Comparison of ENCODE assay signal across 11 cellular contexts in genomic region chr7:143714581-143715459, GRCh38. TPM values are rescaled to one million over a fixed set of nuclear protein-coding genes. Genes with fewer than 3 reads are reported as not detected.
DNase-seq lines count a peak whose midpoint lies in the region; ATAC-seq and TF ChIP-seq lines count a peak whose summit lies in the region.
"Not testable (repeated sequence)": the region's sequence is repeated elsewhere in the genome, so short reads cannot be mapped to it uniquely, and the experiment has no call there.
"Had no signal": no experiment of that assay in that cellular context is flagged by ENCODE, and none has a peak within 500 bp of the region (broad histone marks: within the 10 kb centered on the region; RNA-seq: fewer than 3 reads in every experiment).

No MANE protein-coding gene starts in this region.

- not testable (repeated sequence) for H3K9me3 Mint-ChIP-seq in T-cell; activated CD8-positive, alpha-beta memory T cell treated with anti-CD3 and anti-CD28 coated beads, Interleukin-2, amount 10 ng/mL, durations not matched to agents 7 days and 5 days (ENCODE audit: low read depth); activated naive CD8-positive, alpha-beta T cell treated with anti-CD3 and anti-CD28 coated beads, Interleukin-2, amount 50 U/mL, for 24 hours; natural killer cell

- H3K27ac Mint-ChIP-seq in T-cell; activated CD8-positive, alpha-beta memory T cell treated with anti-CD3 and anti-CD28 coated beads, Interleukin-2, amount 10 ng/mL, durations not matched to agents 7 days and 5 days; activated naive CD8-positive, alpha-beta T cell treated with anti-CD3 and anti-CD28 coated beads, Interleukin-2, amount 50 U/mL, for 24 hours; natural killer cell: not testable (repeated sequence)

- not testable (repeated sequence) for H3K27me3 Mint-ChIP-seq in T-cell; activated CD8-positive, alpha-beta memory T cell treated with anti-CD3 and anti-CD28 coated beads, Interleukin-2, amount 10 ng/mL, durations not matched to agents 7 days and 5 days; activated naive CD8-positive, alpha-beta T cell treated with anti-CD3 and anti-CD28 coated beads, Interleukin-2, amount 50 U/mL, for 24 hours; natural killer cell (ENCODE audit: low read depth in 2 of 2)

- ATAC-seq in GM18511 (IDR thresholded peaks at IDR 0.05; ENCODE audit: unreplicated experiment) (peak; percentile 72), HG03432 (IDR thresholded peaks at IDR 0.05; ENCODE audit: unreplicated experiment) (peak; percentile 59), T-cell (replicated peaks in 1 of 4) (peak; percentile 80 to 86 (median 84)), left lobe of liver (peak; percentile 86), natural killer cell (peak in 2 of 3 donors; percentile 25 to 36)
- peak; percentile 79 for ATAC-seq in activated CD8-positive, alpha-beta memory T cell treated with anti-CD3 and anti-CD28 coated beads, Interleukin-2, amount 10 ng/mL, durations not matched to agents 7 days and 5 days
- ATAC-seq in activated naive CD8-positive, alpha-beta T cell treated with anti-CD3 and anti-CD28 coated beads, Interleukin-2, amount 50 U/mL, for 24 hours: peak; percentile 59

- POLR2A ChIA-PET in T-cell (lab: Charles Lee): not testable (repeated sequence)

- intact Hi-C loops in natural killer cell (cut with micrococcal nuclease): not testable (repeated sequence)

- not testable (repeated sequence) for H3K4me1 Mint-ChIP-seq in T-cell; activated CD8-positive, alpha-beta memory T cell treated with anti-CD3 and anti-CD28 coated beads, Interleukin-2, amount 10 ng/mL, durations not matched to agents 7 days and 5 days; activated naive CD8-positive, alpha-beta T cell treated with anti-CD3 and anti-CD28 coated beads, Interleukin-2, amount 50 U/mL, for 24 hours; natural killer cell

- TF ChIP-seq CTCF in natural killer cell (IDR thresholded peaks at IDR 0.05): not testable (repeated sequence)

- not testable (repeated sequence) for DNase-seq in T-cell; activated CD8-positive, alpha-beta memory T cell treated with anti-CD3 and anti-CD28 coated beads, Interleukin-2, amount 10 ng/mL, durations not matched to agents 7 days and 5 days; activated naive CD8-positive, alpha-beta T cell treated with anti-CD3 and anti-CD28 coated beads, Interleukin-2, amount 50 U/mL, for 24 hours; left lobe of liver (ENCODE audit: low spot score); natural killer cell

- CTCF ChIA-PET in T-cell (lab: Charles Lee); activated CD8-positive, alpha-beta memory T cell treated with anti-CD3 and anti-CD28 coated beads, Interleukin-2, amount 10 ng/mL, durations not matched to agents 7 days and 5 days (lab: Charles Lee): not testable (repeated sequence)

- not testable (repeated sequence) for H3K36me3 Mint-ChIP-seq in T-cell; activated CD8-positive, alpha-beta memory T cell treated with anti-CD3 and anti-CD28 coated beads, Interleukin-2, amount 10 ng/mL, durations not matched to agents 7 days and 5 days; activated naive CD8-positive, alpha-beta T cell treated with anti-CD3 and anti-CD28 coated beads, Interleukin-2, amount 50 U/mL, for 24 hours (ENCODE audit: low read depth); natural killer cell

- not testable (repeated sequence) for H3K4me3 Mint-ChIP-seq in T-cell; activated CD8-positive, alpha-beta memory T cell treated with anti-CD3 and anti-CD28 coated beads, Interleukin-2, amount 10 ng/mL, durations not matched to agents 7 days and 5 days; activated naive CD8-positive, alpha-beta T cell treated with anti-CD3 and anti-CD28 coated beads, Interleukin-2, amount 50 U/mL, for 24 hours; natural killer cell

RNA-seq across cellular contexts. Expression of gene CTAGE6, which starts 42.7 kb away (rescaled TPM):
- 1 to 10 TPM; 1.1 to 2.2 (median 1.4) TPM for total RNA-seq in T-cell
- 1 to 10 TPM in 1 of 2 experiments, under 1 TPM in 1; 0.73 to 2.8 TPM for total RNA-seq in activated CD8-positive, alpha-beta memory T cell treated with anti-CD3 and anti-CD28 coated beads, Interleukin-2, amount 10 ng/mL, durations not matched to agents 7 days and 5 days
- not detected for total RNA-seq in left lobe of liver
- under 1 TPM; 0.16 to 0.72 (median 0.40) TPM for total RNA-seq in natural killer cell
- total RNA-seq: H4, HT1080, Right ventricle myocardium inferior, SJCRH30 had no signal

Comparison
In these comparisons a context has a peak if more than half of its experiments do, and no peak if none do; other contexts are left out.
1. ATAC-seq: peak in every context shown above with its lines; median percentile 86 in left lobe of liver; 84 in T-cell; 79 in activated CD8-positive, alpha-beta memory T cell treated with anti-CD3 and anti-CD28 coated beads, Interleukin-2, amount 10 ng/mL, durations not matched to agents 7 days and 5 days; 72 in GM18511; 59 in HG03432; 59 in activated naive CD8-positive, alpha-beta T cell treated with anti-CD3 and anti-CD28 coated beads, Interleukin-2, amount 50 U/mL, for 24 hours; 30 in natural killer cell.